8 cellular contexts compared by ENCODE assay signal in the genomic region with DNA sequence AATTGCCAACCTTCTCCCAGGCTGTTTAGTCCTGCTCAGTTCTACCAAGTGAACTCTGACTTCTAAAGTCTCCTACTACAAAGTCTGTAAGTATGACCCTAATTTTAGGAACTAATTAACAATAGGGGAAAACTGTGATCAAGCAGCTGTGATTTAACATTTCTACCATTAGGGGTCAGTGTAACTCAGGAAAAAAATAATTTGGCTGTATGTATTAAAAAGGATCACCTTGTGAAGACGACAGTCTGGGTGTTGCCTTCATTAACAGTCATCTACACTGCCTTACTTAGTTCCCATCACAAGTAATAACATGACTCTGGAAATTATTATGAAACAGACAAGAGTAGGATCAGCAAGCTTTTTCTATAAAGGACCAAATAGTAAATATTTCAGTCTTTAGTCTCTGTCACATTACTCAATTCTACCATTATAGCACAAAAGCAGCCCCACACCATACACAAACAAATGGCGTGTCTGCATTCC.
DNase-seq lines count a peak whose midpoint lies in the region.

No MANE protein-coding gene starts in this region.

- DNase-seq in DMS153 treated with DMSO at 0.1 percent for 48 hours (lab: John Stamatoyannopoulos, UW; ENCODE audit: unreplicated experiment) = peak; percentile 48
- DNase-seq in DMS153 (lab: John Stamatoyannopoulos, UW) = no peak
- DNase-seq in NCI-H1105 (lab: John Stamatoyannopoulos, UW) = peak; percentile 47
- DNase-seq in SKM-1 (lab: John Stamatoyannopoulos, UW; ENCODE audit: unreplicated experiment) = peak; percentile 15
- DNase-seq in globus pallidus (ENCODE audit: low spot score) = peak; percentile 53
- peak; percentile 83 for DNase-seq in superior temporal gyrus (ENCODE audit: extremely low spot score)
- DNase-seq in COLO668 (lab: John Stamatoyannopoulos, UW; ENCODE audit: unreplicated experiment) = no peak
- no peak for DNase-seq in cortex of kidney (lab: John Stamatoyannopoulos, UW)

Comparison
In these comparisons a context has a peak if more than half of its experiments do, and no peak if none do; other contexts are left out.
1. DNase-seq: peak in DMS153 treated with DMSO at 0.1 percent for 48 hours (single experiment), NCI-H1105 (single experiment), SKM-1 (single experiment), globus pallidus (single experiment) and superior temporal gyrus (single experiment); none in DMS153 (single experiment), COLO668 (single experiment) and cortex of kidney (single experiment).